ENCODE assay signal across 8 cellular contexts in genomic region chr2:172442072-172442895, GRCh38. TPM values are rescaled to one million over a fixed set of nuclear protein-coding genes. Genes with fewer than 3 reads are reported as not detected.
DNase-seq lines count a peak whose midpoint lies in the region; ATAC-seq lines count a peak whose summit lies in the region.

No MANE protein-coding gene starts in this region.

- H3K9ac ChIP-seq in skeletal muscle satellite cell (ENCODE audit: low read depth, low read length): no peak overlapping the region

- peaks cover 43% of the 10 kb centered on the region for H3K4me1 ChIP-seq in skeletal muscle satellite cell (ENCODE audit: control insufficient read depth, insufficient read depth, low read length)

- POLR2A ChIA-PET in activated CD4-positive, alpha-beta T cell treated with anti-CD3 and anti-CD28 coated beads for 36 hours (lab: Charles Lee): interaction anchor here (0.6 to 1.9 kb wide), 5 partner anchors 9 to 871 kb away, joined by 3 to 16 read pairs (median 4); partner anchors contain the start of gene ITGA6

- H3K4me2 ChIP-seq in skeletal muscle satellite cell (ENCODE audit: low read length): peak overlapping the region; percentile 48

- H3K36me3 Mint-ChIP-seq in activated CD4-positive, alpha-beta T cell treated with anti-CD3 and anti-CD28 coated beads for 36 hours (ENCODE audit: low read depth): peaks cover 4% of the 10 kb centered on the region

- peaks cover 49% of the 10 kb centered on the region for H3K4me1 Mint-ChIP-seq in activated CD4-positive, alpha-beta T cell treated with anti-CD3 and anti-CD28 coated beads for 36 hours

- no peaks in the 10 kb centered on the region for H3K27me3 Mint-ChIP-seq in activated CD4-positive, alpha-beta T cell treated with anti-CD3 and anti-CD28 coated beads for 36 hours

- H3K27ac ChIP-seq in epithelial cell of prostate: peak overlapping the region; percentile 95

- H3K36me3 ChIP-seq in skeletal muscle satellite cell (ENCODE audit: insufficient read depth, low read length): no peaks in the 10 kb centered on the region

- H3K9me3 ChIP-seq in skeletal muscle satellite cell (replicated peaks; ENCODE audit: low read length): no peaks in the 10 kb centered on the region

- H3K4me3 Mint-ChIP-seq in activated CD4-positive, alpha-beta T cell treated with anti-CD3 and anti-CD28 coated beads for 36 hours: peak overlapping the region; percentile 32

- H3K27ac Mint-ChIP-seq in activated CD4-positive, alpha-beta T cell treated with anti-CD3 and anti-CD28 coated beads for 36 hours: peak overlapping the region; percentile 75

- intact Hi-C loops in activated CD4-positive, alpha-beta T cell treated with anti-CD3 and anti-CD28 coated beads for 36 hours (cut with DNase I, micrococcal nuclease): no loop called here

- no peaks in the 10 kb centered on the region for H3K9me3 Mint-ChIP-seq in activated CD4-positive, alpha-beta T cell treated with anti-CD3 and anti-CD28 coated beads for 36 hours (ENCODE audit: low read depth)

- H3K27me3 ChIP-seq in skeletal muscle satellite cell (ENCODE audit: control insufficient read depth, insufficient read depth, low read length): no peaks in the 10 kb centered on the region

- CTCF ChIA-PET in activated CD4-positive, alpha-beta T cell treated with anti-CD3 and anti-CD28 coated beads for 36 hours (lab: Charles Lee): interaction anchor here (0.6 to 23.1 kb wide), 5 partner anchors 10 to 739 kb away, joined by 3 to 405 read pairs (median 11); partner anchors contain the start of gene ITGA6

- ATAC-seq in activated CD4-positive, alpha-beta T cell treated with anti-CD3 and anti-CD28 coated beads for 36 hours: peak; percentile 70
- ATAC-seq in HG03159 (IDR thresholded peaks at IDR 0.05; ENCODE audit: unreplicated experiment): no peak

- DNase-seq in activated gamma-delta T cell treated with Interleukin-2 at 50 U/mL for 16 hours (peak; percentile 41), activated gamma-delta T cell (lab: John Stamatoyannopoulos, UW) (no peak), epithelial cell of prostate (ENCODE audit: low read depth, low spot score) (peak; percentile 99), superior temporal gyrus (ENCODE audit: extremely low spot score) (no peak), amygdala (lab: John Stamatoyannopoulos, UW) (no peak)
- peak; percentile 82 for DNase-seq in activated CD4-positive, alpha-beta T cell treated with anti-CD3 and anti-CD28 coated beads for 36 hours

- H3K4me3 ChIP-seq in skeletal muscle satellite cell (ENCODE audit: low read length): no peak overlapping the region

RNA-seq across cellular contexts. Expression of gene ITGA6, which starts 14.9 kb away (rescaled TPM):
- total RNA-seq in activated CD4-positive, alpha-beta T cell treated with anti-CD3 and anti-CD28 coated beads for 36 hours: 1 to 10 TPM; 7.8 to 7.9 TPM
- total RNA-seq in skeletal muscle satellite cell (2012; rRNA removed): 3.3 and 31.9 TPM in 2 replicates

Comparison
In these comparisons a context has a peak if more than half of its experiments do, and no peak if none do; other contexts are left out.
1. DNase-seq: peak in activated gamma-delta T cell treated with Interleukin-2 at 50 U/mL for 16 hours (single experiment), activated CD4-positive, alpha-beta T cell treated with anti-CD3 and anti-CD28 coated beads for 36 hours (single experiment) and epithelial cell of prostate (single experiment); none in activated gamma-delta T cell (single experiment), superior temporal gyrus (single experiment) and amygdala (0 of 56).